15 cellular contexts compared by ENCODE assay signal in the genomic region with DNA sequence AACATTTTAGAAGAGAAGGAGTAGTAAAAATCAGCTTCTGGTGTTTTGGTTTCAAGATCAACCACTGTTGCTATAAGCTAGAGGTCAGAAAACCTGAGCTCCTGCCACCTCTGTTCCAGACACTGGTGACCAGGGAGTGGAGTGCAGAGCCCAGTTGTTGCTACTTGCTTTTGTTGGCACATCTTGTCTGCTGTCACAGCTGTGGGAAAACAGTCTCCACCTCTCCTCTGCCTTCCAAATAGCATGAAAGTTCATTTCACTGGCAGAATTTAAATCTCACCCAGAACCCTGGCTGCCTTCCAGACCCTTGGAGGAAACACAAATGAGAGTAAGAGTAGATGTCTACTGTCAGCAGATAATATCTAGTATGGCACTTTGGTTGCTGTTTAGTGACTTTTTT.
DNase-seq lines count a peak whose midpoint lies in the region; TF ChIP-seq lines count a peak whose summit lies in the region.
"Had no signal": no experiment of that assay in that cellular context is flagged by ENCODE, and none has a peak within 500 bp of the region (broad histone marks: within the 10 kb centered on the region; RNA-seq: fewer than 3 reads in every experiment).

No MANE protein-coding gene starts in this region.

- in situ Hi-C loops in GM13976 (cut with MboI; ENCODE audit: low sequenced_read_pairs, unreplicated experiment) = no loop called here

- H3K36me3 Mint-ChIP-seq in nephron (ENCODE audit: low read depth) = no peaks in the 10 kb centered on the region
- no peaks in the 10 kb centered on the region for H3K36me3 Mint-ChIP-seq in CD4-positive, alpha-beta memory T cell
- H3K36me3 Mint-ChIP-seq: brain; natural killer cell treated with Interleukin-12 subunit alpha and Interleukin-12 subunit beta and Interleukin-15 and Interleukin-18, amount 100 ng/mL, for 72 hours had no signal

- peak overlapping the region in 3 of 4 donors; percentile 50 to 77 (median 71) for H3K27ac ChIP-seq in esophagus squamous epithelium
- H3K27ac ChIP-seq in WERI-Rb-1 = no peak overlapping the region
- H3K27ac ChIP-seq in CD4-positive, alpha-beta memory T cell (ENCODE audit: low read depth, low read length) = no peak overlapping the region
- H3K27ac ChIP-seq: epithelial cell of prostate, SJSA1 had no signal

- H3K4me3 ChIP-seq in esophagus squamous epithelium = no peak overlapping the region
- no peak overlapping the region for H3K4me3 ChIP-seq in WERI-Rb-1 (ENCODE audit: low read depth, low read length)
- H3K4me3 ChIP-seq in CD4-positive, alpha-beta memory T cell (ENCODE audit: low read length in 2 of 2) = no peak overlapping the region
- H3K4me3 ChIP-seq: SJSA1 had no signal

- peak overlapping the region; percentile 70 to 89 (median 74) for H3K27ac Mint-ChIP-seq in nephron
- peak overlapping the region in 1 of 7 donors; percentile 37 for H3K27ac Mint-ChIP-seq in CD4-positive, alpha-beta memory T cell

- no peak for TF ChIP-seq CTCF in esophagus squamous epithelium (IDR thresholded peaks at IDR 0.05)
- no peak for TF ChIP-seq CTCF in nephron (IDR thresholded peaks at IDR 0.05; ENCODE audit: unreplicated experiment in 3 of 3)
- no peak for TF ChIP-seq CTCF in WERI-Rb-1 (IDR thresholded peaks at IDR 0.05; ENCODE audit: low read depth, low read length)
- no peak for TF ChIP-seq CTCF in GM13976 (IDR thresholded peaks at IDR 0.05; ENCODE audit: borderline replicate concordance, control extremely low read depth, extremely low read depth, insufficient read depth, missing control alignments)

- POLR2A ChIA-PET in CD4-positive, alpha-beta memory T cell (lab: Charles Lee; ENCODE audit: partially characterized antibody) = no interaction called here

- H3K9me3 ChIP-seq in esophagus squamous epithelium (no peaks in the 10 kb centered on the region), WERI-Rb-1 (ENCODE audit: severe bottlenecking) (no peaks in the 10 kb centered on the region)
- H3K9me3 ChIP-seq in CD4-positive, alpha-beta memory T cell (ENCODE audit: control insufficient read depth in 1 of 2, low read length in 2 of 2) = no peaks in the 10 kb centered on the region
- H3K9me3 ChIP-seq: SJSA1 had no signal

- DNase-seq in EH (ENCODE audit: low read depth) (peak; percentile 55), OCI-M1 (lab: John Stamatoyannopoulos, UW) (peak; percentile 15), esophagus squamous epithelium (lab: John Stamatoyannopoulos, UW) (no peak), WERI-Rb-1 (no peak), GM13976 (ENCODE audit: low spot score) (no peak)
- DNase-seq in CD4-positive, alpha-beta memory T cell = no peak
- DNase-seq in stimulated activated CD4-positive, alpha-beta T cell treated with anti-CD3 and anti-CD28 coated beads, Interleukin-1b, Interleukin-23, amount 100 ng/mL, for 48 hours = no peak
- DNase-seq: NCI-H1048; stimulated activated CD4-positive, alpha-beta T cell treated with anti-CD3 and anti-CD28 coated beads, Interleukin-12 subunit alpha, Interleukin-12 subunit beta, amount 100 ng/mL, for 4 hours; stimulated activated CD8-positive, alpha-beta memory T cell treated with anti-CD3 and anti-CD28 coated beads, Interleukin-4, amount 100 ng/mL, for 48 hours had no signal

- intact Hi-C loops in esophagus squamous epithelium (cut with DNase I) = no loop called here
- intact Hi-C loops in CD4-positive, alpha-beta memory T cell (cut with micrococcal nuclease) = no loop called here

- no peaks in the 10 kb centered on the region for H3K27me3 ChIP-seq in esophagus squamous epithelium
- no peaks in the 10 kb centered on the region for H3K27me3 ChIP-seq in WERI-Rb-1 (ENCODE audit: insufficient read depth, low read depth, severe bottlenecking)
- H3K27me3 ChIP-seq in CD4-positive, alpha-beta memory T cell (ENCODE audit: insufficient read depth, low read length) = no peaks in the 10 kb centered on the region
- H3K27me3 ChIP-seq: SJSA1 had no signal

- peaks cover 42% of the 10 kb centered on the region for H3K4me1 Mint-ChIP-seq in nephron
- H3K4me1 Mint-ChIP-seq in CD4-positive, alpha-beta memory T cell = peaks cover 5 to 24% (median 14%) of the 10 kb centered on the region in 4 donors

- peaks cover 5 to 44% (median 14%) of the 10 kb centered on the region in 3 donors for H3K4me1 ChIP-seq in esophagus squamous epithelium
- H3K4me1 ChIP-seq in CD4-positive, alpha-beta memory T cell (ENCODE audit: insufficient read depth, low read length) = peaks cover 6% of the 10 kb centered on the region

- no peak overlapping the region for H3K4me3 Mint-ChIP-seq in nephron
- H3K4me3 Mint-ChIP-seq in CD4-positive, alpha-beta memory T cell = no peak overlapping the region
- H3K4me3 Mint-ChIP-seq: brain; natural killer cell treated with Interleukin-12 subunit alpha and Interleukin-12 subunit beta and Interleukin-15 and Interleukin-18, amount 100 ng/mL, for 72 hours had no signal

- no peaks in the 10 kb centered on the region for H3K27me3 Mint-ChIP-seq in nephron (ENCODE audit: low read depth)
- no peaks in the 10 kb centered on the region for H3K27me3 Mint-ChIP-seq in CD4-positive, alpha-beta memory T cell

- no peak for TF ChIP-seq POLR2A in esophagus squamous epithelium (IDR thresholded peaks at IDR 0.05)

- H3K36me3 ChIP-seq in esophagus squamous epithelium (no peaks in the 10 kb centered on the region), WERI-Rb-1 (no peaks in the 10 kb centered on the region)
- H3K36me3 ChIP-seq in CD4-positive, alpha-beta memory T cell (ENCODE audit: insufficient read depth, low read length) = no peaks in the 10 kb centered on the region
- H3K36me3 ChIP-seq: SJSA1 had no signal

- H3K9me3 Mint-ChIP-seq in nephron = no peaks in the 10 kb centered on the region
- H3K9me3 Mint-ChIP-seq in CD4-positive, alpha-beta memory T cell = no peaks in the 10 kb centered on the region
- H3K9me3 Mint-ChIP-seq: brain; natural killer cell treated with Interleukin-12 subunit alpha and Interleukin-12 subunit beta and Interleukin-15 and Interleukin-18, amount 100 ng/mL, for 72 hours had no signal

- CTCF ChIA-PET in CD4-positive, alpha-beta memory T cell (lab: Charles Lee; ENCODE audit: partially characterized antibody) = no interaction called here

Comparison
In these comparisons a context has a peak if more than half of its experiments do, and no peak if none do; other contexts are left out.
1. DNase-seq: peak in EH (single experiment) and OCI-M1 (single experiment); none in esophagus squamous epithelium (single experiment), WERI-Rb-1 (single experiment), CD4-positive, alpha-beta memory T cell (0 of 5), GM13976 (single experiment) and stimulated activated CD4-positive, alpha-beta T cell treated with anti-CD3 and anti-CD28 coated beads, Interleukin-1b, Interleukin-23, amount 100 ng/mL, for 48 hours (single experiment).
2. H3K27ac ChIP-seq: peak in esophagus squamous epithelium (3 of 4); none in WERI-Rb-1 (single experiment) and CD4-positive, alpha-beta memory T cell (single experiment).